In the genomic region with DNA sequence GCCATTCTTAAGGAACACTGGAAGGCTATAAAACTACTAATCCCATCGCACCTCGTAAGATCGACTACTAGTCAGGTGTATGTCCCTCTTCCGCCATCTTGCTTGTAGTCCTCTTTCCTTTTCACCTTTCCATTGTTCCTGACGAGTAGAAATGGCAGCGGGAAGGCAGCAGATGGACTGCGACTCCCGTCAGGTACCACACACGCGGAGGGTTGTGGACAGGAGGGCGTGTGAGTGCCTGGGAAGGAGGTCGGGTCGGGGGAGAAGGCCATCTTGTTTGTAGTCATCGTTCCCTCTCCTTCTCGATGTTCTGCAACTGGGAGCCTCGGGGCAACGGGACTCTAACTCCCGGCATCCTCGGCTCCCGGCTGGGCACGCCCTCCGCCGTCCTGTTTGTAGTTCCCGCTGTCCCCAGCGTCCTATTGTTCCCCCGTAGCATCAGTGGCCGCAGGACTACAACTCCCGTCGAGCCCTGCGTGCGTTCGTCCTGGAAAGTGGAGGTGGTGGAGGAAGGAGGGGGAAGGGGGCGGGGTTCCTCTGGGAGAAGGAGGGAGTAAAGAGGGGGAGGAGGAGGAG, we compare ENCODE assay signal across 1 cellular context.
TF ChIP-seq lines count a peak whose summit lies in the region.

No MANE protein-coding gene starts in this region.

TF ChIP-seq in liver, 16 proteins besides CTCF, POLR2A, EP300 and RAD21 (continued from another document):
- TF ChIP-seq ZBTB33 (IDR thresholded peaks at IDR 0.05) = no peak
- TF ChIP-seq REST (IDR thresholded peaks at IDR 0.05) = peak; percentile 78
- TF ChIP-seq TAF1 (conservative IDR thresholded peaks at IDR 0.05) = peak; percentile 85
- TF ChIP-seq SP1 (IDR thresholded peaks at IDR 0.05) = peak; percentile 69
- TF ChIP-seq FOXA2 (IDR thresholded peaks at IDR 0.05) = peak; percentile 22
- TF ChIP-seq GABPA (IDR thresholded peaks at IDR 0.05 in 1 of 2, conservative IDR thresholded peaks at IDR 0.05 in 1 of 2) = no peak
- no peak for TF ChIP-seq HNF4G (IDR thresholded peaks at IDR 0.05)
- TF ChIP-seq FOXA1 (IDR thresholded peaks at IDR 0.05) = no peak
- TF ChIP-seq, protein P1, sequence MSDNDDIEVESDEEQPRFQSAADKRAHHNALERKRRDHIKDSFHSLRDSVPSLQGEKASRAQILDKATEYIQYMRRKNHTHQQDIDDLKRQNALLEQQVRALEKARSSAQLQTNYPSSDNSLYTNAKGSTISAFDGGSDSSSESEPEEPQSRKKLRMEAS (IDR thresholded peaks at IDR 0.05) = peak; percentile 44
- TF ChIP-seq YY1 (IDR thresholded peaks at IDR 0.05) = peak; percentile 99
- no peak for TF ChIP-seq NR2F2 (IDR thresholded peaks at IDR 0.05)
- peak in 1 of 2 donors; percentile 45 for TF ChIP-seq HNF4A (conservative IDR thresholded peaks at IDR 0.05)
